ENCODE assay signal across 8 cellular contexts in genomic region chr22:20509344-20510047, GRCh38. TPM values are rescaled to one million over a fixed set of nuclear protein-coding genes. Genes with fewer than 3 reads are reported as not detected.
DNase-seq lines count a peak whose midpoint lies in the region; ATAC-seq lines count a peak whose summit lies in the region.

No MANE protein-coding gene starts in this region.

- H3K36me3 ChIP-seq in urinary bladder (ENCODE audit: insufficient read depth) = no peaks in the 10 kb centered on the region

- H3K4me1 ChIP-seq in urinary bladder (ENCODE audit: insufficient read depth) = no peaks in the 10 kb centered on the region

- H3K4me3 ChIP-seq in GM08714 (ENCODE audit: low read length) (peak overlapping the region; percentile 90), urinary bladder (ENCODE audit: low read depth, low read length) (peak overlapping the region; percentile 7)

- peak overlapping the region; percentile 78 for H3K27ac ChIP-seq in urinary bladder (ENCODE audit: low read depth)

- peak; percentile 98 for DNase-seq in OCI-M1 (lab: John Stamatoyannopoulos, UW)
- DNase-seq in activated effector memory CD4-positive, alpha-beta T cell treated with anti-CD3 and anti-CD28 coated beads, Interleukin-2, amount 50 U/mL, for 16 hours = peak; percentile 80
- peak; percentile 95 for DNase-seq in foreskin melanocyte
- DNase-seq in non-pigmented ciliary epithelial cell (ENCODE audit: low read depth) = peak; percentile 83
- no peak for DNase-seq in middle frontal gyrus (ENCODE audit: extremely low spot score, low spot score)

- no peak for ATAC-seq in HG03571 (IDR thresholded peaks at IDR 0.05; ENCODE audit: unreplicated experiment)

- 25% methylated on average over 7 of the region's 7 CpGs for WGBS in urinary bladder

RNA-seq across cellular contexts. Expression of gene MED15, which starts 2.1 kb away (rescaled TPM):
- 34.0 TPM for total RNA-seq in urinary bladder
- 57.9 TPM for polyA plus RNA-seq in urinary bladder

RNA-seq across cellular contexts. Expression of gene KLHL22, which starts 13.9 kb away (rescaled TPM):
- total RNA-seq in urinary bladder = 36.7 TPM
- 26.3 TPM for polyA plus RNA-seq in urinary bladder
